In genomic region chr4:156558365-156559025, GRCh38 we compare ENCODE assay signal across 2 cellular contexts.
TF ChIP-seq lines count a peak whose summit lies in the region.

No MANE protein-coding gene starts in this region.

TF ChIP-seq in IMR-90, 13 proteins besides CTCF, POLR2A, EP300 and RAD21:
- TF ChIP-seq SMC3 (IDR thresholded peaks at IDR 0.05; ENCODE audit: low read depth, low read length) (no peak), ELK1 (IDR thresholded peaks at IDR 0.05; ENCODE audit: borderline replicate concordance, low read depth, low read length) (no peak), BHLHE40 (IDR thresholded peaks at IDR 0.05; ENCODE audit: low read depth, low read length) (no peak), FOS (IDR thresholded peaks at IDR 0.05; ENCODE audit: low read depth, low read length) (no peak), RCOR1 (IDR thresholded peaks at IDR 0.05; ENCODE audit: insufficient replicate concordance, low read length) (no peak), CHD1 (IDR thresholded peaks at IDR 0.05; ENCODE audit: low read depth, low read length) (no peak), CEBPB (IDR thresholded peaks at IDR 0.05; ENCODE audit: low read depth, low read length) (no peak), MAFK (IDR thresholded peaks at IDR 0.05; ENCODE audit: low read depth, low read length) (no peak)

TF ChIP-seq in HepG2, 621 proteins besides CTCF, POLR2A, EP300 and RAD21:
- TF ChIP-seq GPN1 (CRISPR knock-in tag; IDR thresholded peaks at IDR 0.05; ENCODE audit: borderline replicate concordance) (no peak), ZNF530 (CRISPR knock-in tag; IDR thresholded peaks at IDR 0.05; ENCODE audit: low read depth) (no peak), ZNF558 (CRISPR knock-in tag; IDR thresholded peaks at IDR 0.05; ENCODE audit: borderline replicate concordance) (no peak), RCOR2 (CRISPR knock-in tag; IDR thresholded peaks at IDR 0.05) (no peak), RBM22 (optimal IDR thresholded peaks at IDR 0.05; ENCODE audit: low read length) (no peak), ZNF672 (CRISPR knock-in tag; IDR thresholded peaks at IDR 0.05) (no peak), SRSF1 (optimal IDR thresholded peaks at IDR 0.05; ENCODE audit: low read depth, low read length) (no peak), RORA (CRISPR knock-in tag; IDR thresholded peaks at IDR 0.05) (no peak), ATF1 (CRISPR knock-in tag; IDR thresholded peaks at IDR 0.05) (no peak), GTF2F1 (IDR thresholded peaks at IDR 0.05; ENCODE audit: low read length) (no peak), ATF7-NPFF (CRISPR knock-in tag; IDR thresholded peaks at IDR 0.05; ENCODE audit: low read depth) (no peak), ZBTB43 (CRISPR knock-in tag; conservative IDR thresholded peaks at IDR 0.05) (no peak), ZNF230 (CRISPR knock-in tag; IDR thresholded peaks at IDR 0.05) (no peak), KMT2B (CRISPR knock-in tag; IDR thresholded peaks at IDR 0.05) (no peak), TCF7L2 (IDR thresholded peaks at IDR 0.05; ENCODE audit: low read depth, low read length) (no peak), TFDP2 (CRISPR knock-in tag; IDR thresholded peaks at IDR 0.05) (no peak), AHDC1 (CRISPR knock-in tag; IDR thresholded peaks at IDR 0.05; ENCODE audit: borderline replicate concordance) (no peak)
TF ChIP-seq in HepG2: peak in this region for 0.
